27 cellular contexts compared by ENCODE assay signal in genomic region chr5:52374286-52374685, GRCh38.
"Had no signal": no experiment of that assay in that cellular context is flagged by ENCODE, and none has a peak within 500 bp of the region (broad histone marks: within the 10 kb centered on the region; RNA-seq: fewer than 3 reads in every experiment).

No MANE protein-coding gene starts in this region.

- H3K27me3 ChIP-seq: stomach, suprapubic skin, testis, thyroid gland, tibial artery, tibial nerve, transverse colon, upper lobe of left lung, uterus, vagina had no signal

- H3K4me1 ChIP-seq: stomach, suprapubic skin, testis, thyroid gland, tibial artery, tibial nerve, transverse colon, upper lobe of left lung, uterus, vagina had no signal

- H3K27ac ChIP-seq: stomach, suprapubic skin, testis, thoracic aorta, thyroid gland, tibial artery, tibial nerve, transverse colon, upper lobe of left lung, uterus, vagina had no signal

- H3K4me1 Mint-ChIP-seq: stimulated activated effector memory CD8-positive, alpha-beta T cell treated with anti-CD3 and anti-CD28 coated beads, Interleukin-12 subunit alpha, Interleukin-12 subunit beta, amount 100 ng/mL, for 72 hours; stimulated activated memory B cell treated with anti-CD40 and anti-IgM and Interleukin-4, amounts not matched to agents 10 μg/mL and 1 μg/mL and 100 μg/mL, for 72 hours; stimulated activated naive B cell treated with anti-CD40 and anti-IgM and Interleukin-4, amounts not matched to agents 10 μg/mL and 1 μg/mL and 100 μg/mL, for 72 hours; stimulated activated naive CD8-positive, alpha-beta T cell treated with anti-CD3 and anti-CD28 coated beads, Interleukin-15, amount 100 ng/mL, for 72 hours had no signal

- DNase-seq: stimulated activated CD4-positive, alpha-beta T cell treated with anti-CD3 and anti-CD28 coated beads, Interleukin-2, amount 100 ng/mL, for 48 hours; stimulated activated CD4-positive, alpha-beta T cell treated with anti-CD3 and anti-CD28 coated beads, Interleukin-4, amount 100 ng/mL, for 1 hour; stimulated activated CD4-positive, alpha-beta T cell treated with anti-CD3 and anti-CD28 coated beads, Interleukin-4, amount 100 ng/mL, for 24 hours; stimulated activated CD4-positive, alpha-beta T cell treated with anti-CD3 and anti-CD28 coated beads, Interleukin-4, amount 100 ng/mL, for 4 hours; stimulated activated CD8-positive, alpha-beta memory T cell treated with anti-CD3 and anti-CD28 coated beads, Interleukin-4, amount 100 ng/mL, for 48 hours; stimulated activated naive B cell treated with anti-CD40 and anti-IgM and Interleukin-4, amounts not matched to agents 10 μg/mL and 1 μg/mL and 100 μg/mL, for 72 hours; stimulated activated naive CD4-positive, alpha-beta T cell; stimulated activated naive CD4-positive, alpha-beta T cell treated with Interleukin-2 at 50 U/mL for 16 hours; stimulated activated naive CD8-positive, alpha-beta T cell treated with anti-CD3 and anti-CD28 coated beads, Interleukin-15, amount 100 ng/mL, for 72 hours; stimulated activated naive CD8-positive, alpha-beta T cell treated with anti-CD3 and anti-CD28 coated beads, Interleukin-15, Interleukin-2, amounts not matched to agents 100 U/mL and 50 U/mL, for 24 hours; stomach; substantia nigra; testis; thyroid gland; tibial artery; transverse colon; trophoblast cell; upper lobe of left lung; uterus had no signal

- ATAC-seq: stimulated activated effector memory CD8-positive, alpha-beta T cell treated with anti-CD3 and anti-CD28 coated beads, Interleukin-12 subunit alpha, Interleukin-12 subunit beta, amount 100 ng/mL, for 72 hours; stimulated activated memory B cell treated with anti-CD40 and anti-IgM and Interleukin-4, amounts not matched to agents 10 μg/mL and 1 μg/mL and 100 μg/mL, for 72 hours; stimulated activated naive B cell treated with anti-CD40 and anti-IgM and Interleukin-4, amounts not matched to agents 10 μg/mL and 1 μg/mL and 100 μg/mL, for 72 hours; stimulated activated naive CD8-positive, alpha-beta T cell treated with anti-CD3 and anti-CD28 coated beads, Interleukin-15, amount 100 ng/mL, for 72 hours; stimulated activated naive CD8-positive, alpha-beta T cell treated with anti-CD3 and anti-CD28 coated beads, Interleukin-15, Interleukin-2, amounts not matched to agents 100 U/mL and 50 U/mL, for 24 hours had no signal

- H3K9me3 Mint-ChIP-seq: stimulated activated effector memory CD8-positive, alpha-beta T cell treated with anti-CD3 and anti-CD28 coated beads, Interleukin-12 subunit alpha, Interleukin-12 subunit beta, amount 100 ng/mL, for 72 hours; stimulated activated memory B cell treated with anti-CD40 and anti-IgM and Interleukin-4, amounts not matched to agents 10 μg/mL and 1 μg/mL and 100 μg/mL, for 72 hours; stimulated activated naive B cell treated with anti-CD40 and anti-IgM and Interleukin-4, amounts not matched to agents 10 μg/mL and 1 μg/mL and 100 μg/mL, for 72 hours; stimulated activated naive CD8-positive, alpha-beta T cell treated with anti-CD3 and anti-CD28 coated beads, Interleukin-15, amount 100 ng/mL, for 72 hours; stimulated activated naive CD8-positive, alpha-beta T cell treated with anti-CD3 and anti-CD28 coated beads, Interleukin-15, Interleukin-2, amounts not matched to agents 100 ng/mL and 50 ng/mL, for 24 hours; type B pancreatic cell had no signal

- H3K4me3 Mint-ChIP-seq: stimulated activated effector memory CD8-positive, alpha-beta T cell treated with anti-CD3 and anti-CD28 coated beads, Interleukin-12 subunit alpha, Interleukin-12 subunit beta, amount 100 ng/mL, for 72 hours; stimulated activated memory B cell treated with anti-CD40 and anti-IgM and Interleukin-4, amounts not matched to agents 10 μg/mL and 1 μg/mL and 100 μg/mL, for 72 hours; stimulated activated naive B cell treated with anti-CD40 and anti-IgM and Interleukin-4, amounts not matched to agents 10 μg/mL and 1 μg/mL and 100 μg/mL, for 72 hours; stimulated activated naive CD8-positive, alpha-beta T cell treated with anti-CD3 and anti-CD28 coated beads, Interleukin-15, amount 100 ng/mL, for 72 hours; stimulated activated naive CD8-positive, alpha-beta T cell treated with anti-CD3 and anti-CD28 coated beads, Interleukin-15, Interleukin-2, amounts not matched to agents 100 ng/mL and 50 ng/mL, for 24 hours; type B pancreatic cell had no signal

- H3K27ac Mint-ChIP-seq: stimulated activated effector memory CD8-positive, alpha-beta T cell treated with anti-CD3 and anti-CD28 coated beads, Interleukin-12 subunit alpha, Interleukin-12 subunit beta, amount 100 ng/mL, for 72 hours; stimulated activated memory B cell treated with anti-CD40 and anti-IgM and Interleukin-4, amounts not matched to agents 10 μg/mL and 1 μg/mL and 100 μg/mL, for 72 hours; stimulated activated naive B cell treated with anti-CD40 and anti-IgM and Interleukin-4, amounts not matched to agents 10 μg/mL and 1 μg/mL and 100 μg/mL, for 72 hours; stimulated activated naive CD8-positive, alpha-beta T cell treated with anti-CD3 and anti-CD28 coated beads, Interleukin-15, amount 100 ng/mL, for 72 hours; stimulated activated naive CD8-positive, alpha-beta T cell treated with anti-CD3 and anti-CD28 coated beads, Interleukin-15, Interleukin-2, amounts not matched to agents 100 ng/mL and 50 ng/mL, for 24 hours; type B pancreatic cell had no signal

- H3K36me3 ChIP-seq: stomach, suprapubic skin, thoracic aorta, thyroid gland, tibial artery, tibial nerve, transverse colon, upper lobe of left lung, uterus, vagina had no signal

- H3K27me3 Mint-ChIP-seq: stimulated activated memory B cell treated with anti-CD40 and anti-IgM and Interleukin-4, amounts not matched to agents 10 μg/mL and 1 μg/mL and 100 μg/mL, for 72 hours; stimulated activated naive B cell treated with anti-CD40 and anti-IgM and Interleukin-4, amounts not matched to agents 10 μg/mL and 1 μg/mL and 100 μg/mL, for 72 hours; stimulated activated naive CD8-positive, alpha-beta T cell treated with anti-CD3 and anti-CD28 coated beads, Interleukin-15, amount 100 ng/mL, for 72 hours; stimulated activated naive CD8-positive, alpha-beta T cell treated with anti-CD3 and anti-CD28 coated beads, Interleukin-15, Interleukin-2, amounts not matched to agents 100 ng/mL and 50 ng/mL, for 24 hours; type B pancreatic cell had no signal

- H3K9me3 ChIP-seq: stomach, suprapubic skin, testis, thoracic aorta, thyroid gland, tibial artery, tibial nerve, transverse colon, upper lobe of left lung, uterus, vagina had no signal

- H3K4me3 ChIP-seq: stomach, suprapubic skin, testis, thoracic aorta, thyroid gland, tibial artery, tibial nerve, transverse colon, upper lobe of left lung, uterus, vagina had no signal

- H3K36me3 Mint-ChIP-seq: stimulated activated effector memory CD8-positive, alpha-beta T cell treated with anti-CD3 and anti-CD28 coated beads, Interleukin-12 subunit alpha, Interleukin-12 subunit beta, amount 100 ng/mL, for 72 hours; stimulated activated memory B cell treated with anti-CD40 and anti-IgM and Interleukin-4, amounts not matched to agents 10 μg/mL and 1 μg/mL and 100 μg/mL, for 72 hours; stimulated activated naive B cell treated with anti-CD40 and anti-IgM and Interleukin-4, amounts not matched to agents 10 μg/mL and 1 μg/mL and 100 μg/mL, for 72 hours; type B pancreatic cell had no signal
